ENCODE assay signal across 8 cellular contexts in genomic region chr11:128720522-128720985, GRCh38. TPM values are rescaled to one million over a fixed set of nuclear protein-coding genes. Genes with fewer than 3 reads are reported as not detected.
DNase-seq lines count a peak whose midpoint lies in the region; ATAC-seq, FAIRE-seq and TF ChIP-seq lines count a peak whose summit lies in the region.

No MANE protein-coding gene starts in this region.

- H3K27ac ChIP-seq in MM.1S (ENCODE audit: low read length) = peak overlapping the region; percentile 99
- H3K27ac ChIP-seq in astrocyte (ENCODE audit: low read depth, low read length) = peak overlapping the region; percentile 48
- H3K27ac ChIP-seq in tibial artery = no peak overlapping the region

- peak overlapping the region; percentile 93 for H3K4me2 ChIP-seq in MM.1S (ENCODE audit: low read depth, low read length)
- H3K4me2 ChIP-seq in astrocyte (ENCODE audit: low read length) = peak overlapping the region; percentile 73

- H3K4me3 ChIP-seq in MM.1S (ENCODE audit: low read length) (peak overlapping the region; percentile 59), astrocyte (ENCODE audit: insufficient read depth, low read depth, low read length) (no peak overlapping the region), tibial artery (no peak overlapping the region)

- H3K4me3 Mint-ChIP-seq in astrocyte (ENCODE audit: unreplicated experiment) (peak overlapping the region; percentile 3), osteocyte (ENCODE audit: unreplicated experiment) (peak overlapping the region; percentile 31)

- H3K9ac ChIP-seq in MM.1S (ENCODE audit: low read length) (peak overlapping the region; percentile 87), astrocyte (ENCODE audit: low read length) (peak overlapping the region; percentile 63)

- no peaks in the 10 kb centered on the region for H3K9me3 ChIP-seq in MM.1S (replicated peaks; ENCODE audit: insufficient read depth, low read length)
- H3K9me3 ChIP-seq in astrocyte (ENCODE audit: insufficient read depth, low read depth, low read length) = no peaks in the 10 kb centered on the region
- no peaks in the 10 kb centered on the region for H3K9me3 ChIP-seq in tibial artery

- peak; percentile 60 for ATAC-seq in GM18498 (IDR thresholded peaks at IDR 0.05; ENCODE audit: unreplicated experiment)
- peak; percentile 65 for ATAC-seq in GM21723 (IDR thresholded peaks at IDR 0.05; ENCODE audit: unreplicated experiment)

- H3K27ac Mint-ChIP-seq in astrocyte (ENCODE audit: unreplicated experiment) (peak overlapping the region; percentile 86), osteocyte (ENCODE audit: unreplicated experiment) (peak overlapping the region; percentile 93)

- no peak for FAIRE-seq in astrocyte (lab: Jason Lieb, UNC)

- H3K4me1 Mint-ChIP-seq in astrocyte (ENCODE audit: low read depth, unreplicated experiment) = peaks cover 40% of the 10 kb centered on the region
- H3K4me1 Mint-ChIP-seq in osteocyte (ENCODE audit: unreplicated experiment) = peaks cover 71% of the 10 kb centered on the region

- DNase-seq in MM.1S (peak; percentile 85), astrocyte (ENCODE audit: low read depth) (peak; percentile 42), osteocyte (ENCODE audit: extremely low spot score, unreplicated experiment) (no peak), tibial artery (no peak), mesenteric fat pad (ENCODE audit: low spot score) (no peak), mucosa of gallbladder (ENCODE audit: low spot score) (no peak)

- H3F3A ChIP-seq in MM.1S (ENCODE audit: insufficient read depth, low read length) = peaks cover 95% of the 10 kb centered on the region

- H3K4me1 ChIP-seq in MM.1S (ENCODE audit: low read length) (peaks cover 87% of the 10 kb centered on the region), astrocyte (ENCODE audit: insufficient read depth, low read length) (peaks cover 34% of the 10 kb centered on the region), tibial artery (peaks cover 0 to 23% (median 7%) of the 10 kb centered on the region in 4 donors)

- H3K9me3 Mint-ChIP-seq in astrocyte (ENCODE audit: unreplicated experiment) (no peaks in the 10 kb centered on the region), osteocyte (ENCODE audit: unreplicated experiment) (no peaks in the 10 kb centered on the region)

- H3K9me2 ChIP-seq in MM.1S (replicated peaks; ENCODE audit: insufficient read depth, low read length) = no peaks in the 10 kb centered on the region

- TF ChIP-seq CTCF in MM.1S (IDR thresholded peaks at IDR 0.05; ENCODE audit: low read length) (no peak), astrocyte (IDR thresholded peaks at IDR 0.05; ENCODE audit: insufficient read depth, low read depth, low read length) (no peak), osteocyte (IDR thresholded peaks at IDR 0.05) (no peak), tibial artery (IDR thresholded peaks at IDR 0.05) (no peak)

- H3K79me2 ChIP-seq in MM.1S (ENCODE audit: low read length) = peaks cover 93% of the 10 kb centered on the region
- H3K79me2 ChIP-seq in astrocyte (ENCODE audit: insufficient read depth, low read length) = peaks cover 53% of the 10 kb centered on the region

- H3K36me3 ChIP-seq in MM.1S (replicated peaks; ENCODE audit: insufficient read depth, low read length) = no peaks in the 10 kb centered on the region; the same call in 1 of the 2 replicates
- H3K36me3 ChIP-seq in astrocyte (ENCODE audit: insufficient read depth, low read length) = no peaks in the 10 kb centered on the region
- H3K36me3 ChIP-seq in tibial artery = no peaks in the 10 kb centered on the region

- H3K27me3 ChIP-seq in MM.1S (replicated peaks; ENCODE audit: insufficient read depth, low read length) = no peaks in the 10 kb centered on the region
- no peaks in the 10 kb centered on the region for H3K27me3 ChIP-seq in astrocyte (ENCODE audit: insufficient read depth, low read length)
- peaks cover 0 to 2% of the 10 kb centered on the region in 2 donors for H3K27me3 ChIP-seq in tibial artery

- intact Hi-C loops in tibial artery (cut with DNase I; ENCODE audit: low total_unique reads) = no loop called here

- peaks cover 2% of the 10 kb centered on the region for H3K36me3 Mint-ChIP-seq in astrocyte (ENCODE audit: low read depth, unreplicated experiment)
- peaks cover 2% of the 10 kb centered on the region for H3K36me3 Mint-ChIP-seq in osteocyte (ENCODE audit: unreplicated experiment)

- H3K27me3 Mint-ChIP-seq in astrocyte (ENCODE audit: low read depth, unreplicated experiment) (peaks cover 2% of the 10 kb centered on the region), osteocyte (ENCODE audit: unreplicated experiment) (no peaks in the 10 kb centered on the region)

- H2AFZ ChIP-seq in MM.1S (ENCODE audit: low read length) (no peak overlapping the region), astrocyte (ENCODE audit: low read depth, low read length) (peak overlapping the region; percentile 62)

- H4K20me1 ChIP-seq in MM.1S (ENCODE audit: insufficient read depth, low read length) (no peaks in the 10 kb centered on the region), astrocyte (ENCODE audit: insufficient read depth, low read length) (peaks cover 12% of the 10 kb centered on the region)

RNA-seq across cellular contexts. Expression of gene FLI1, which starts 26.7 kb away (rescaled TPM):
- 15.0 and 15.6 TPM in 2 replicates for total RNA-seq in astrocyte
- 20.9 and 22.1 TPM in 2 replicates for total RNA-seq in osteocyte
- total RNA-seq in mesenteric fat pad = 30.9 TPM
- 20.7 TPM for total RNA-seq in mucosa of gallbladder

Comparison
In these comparisons a context has a peak if more than half of its experiments do, and no peak if none do; other contexts are left out.
1. DNase-seq: peak in MM.1S (single experiment) and astrocyte (single experiment); none in osteocyte (single experiment), tibial artery (0 of 2), mesenteric fat pad (single experiment) and mucosa of gallbladder (single experiment).
2. H3K27ac ChIP-seq: peak in MM.1S (single experiment) and astrocyte (single experiment); none in tibial artery (0 of 2).